Comparison of ENCODE assay signal across 8 cellular contexts in the genomic region with DNA sequence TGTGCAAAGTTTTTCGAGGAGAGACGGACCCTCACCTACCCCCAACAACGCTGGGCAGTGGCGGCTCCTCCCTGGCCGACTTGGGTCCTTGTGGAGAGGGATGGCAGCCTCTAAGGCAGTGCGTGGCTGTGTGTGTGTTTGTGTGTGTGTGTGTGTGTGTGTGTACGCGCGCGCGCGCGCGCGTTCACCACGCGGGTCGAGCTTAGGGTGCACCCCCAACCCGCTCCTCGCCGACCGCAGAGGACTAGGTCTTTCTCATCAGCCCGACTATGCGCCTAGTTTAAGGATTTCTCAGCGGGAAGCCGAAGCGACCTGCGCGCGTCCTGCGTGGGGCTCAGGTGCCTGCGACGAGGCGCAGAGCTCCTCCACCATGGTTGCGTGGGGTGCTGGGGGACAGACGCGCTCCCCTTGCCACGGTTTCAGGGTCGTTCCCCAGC. TPM values are rescaled to one million over a fixed set of nuclear protein-coding genes. Genes with fewer than 3 reads are reported as not detected.
DNase-seq lines count a peak whose midpoint lies in the region; ATAC-seq and TF ChIP-seq lines count a peak whose summit lies in the region.

No MANE protein-coding gene starts in this region.

- peaks cover 68 to 92% (median 90%) of the 10 kb centered on the region in 3 donors for H3K27me3 Mint-ChIP-seq in naive B cell

- CTCF ChIA-PET in RWPE1 (lab: Yijun Ruan, JAX), result interaction anchor here (0.6 to 4.7 kb wide), 12 partner anchors 12 to 796 kb away, joined by 3 to 57 read pairs (median 4); no protein-coding TSS in a partner anchor

- DNase-seq in Daoy (ENCODE audit: low read depth), result peak; percentile 33
- peak; percentile 45 for DNase-seq in RWPE1 (ENCODE audit: low spot score)
- DNase-seq in epithelial cell of proximal tubule (ENCODE audit: low read depth), result no peak
- no peak for DNase-seq in naive B cell
- DNase-seq in ecto neural progenitor cell (ENCODE audit: low spot score), result no peak
- DNase-seq in effector CD8-positive, alpha-beta T cell (lab: John Stamatoyannopoulos, UW), result no peak

- peaks cover 0 to 8% (median under 1%) of the 10 kb centered on the region in 7 donors for H3K9me3 Mint-ChIP-seq in naive B cell

- ATAC-seq in naive B cell (ENCODE audit: low read depth in 2 of 2), result no peak
- ATAC-seq in GM21423 (IDR thresholded peaks at IDR 0.05; ENCODE audit: unreplicated experiment), result no peak
- ATAC-seq in GM18502 (IDR thresholded peaks at IDR 0.05; ENCODE audit: poor library complexity, unreplicated experiment), result no peak

- H3K4me3 ChIP-seq in epithelial cell of proximal tubule (ENCODE audit: low read depth, low read length), result peak overlapping the region; percentile 93

- peak overlapping the region; percentile 85 for H3K27ac ChIP-seq in RWPE1

- TF ChIP-seq CTCF in RWPE1 (conservative IDR thresholded peaks at IDR 0.05; ENCODE audit: low read depth) (no peak), epithelial cell of proximal tubule (conservative IDR thresholded peaks at IDR 0.05; ENCODE audit: low read depth, low read length) (no peak)

- peak overlapping the region in 7 of 8 donors; percentile 63 to 86 (median 75) for H3K4me3 Mint-ChIP-seq in naive B cell

- H3K36me3 Mint-ChIP-seq in naive B cell, result no peaks in the 10 kb centered on the region

- H3K27ac Mint-ChIP-seq in naive B cell, result peak overlapping the region in 1 of 6 donors; percentile 3

- H3K4me1 Mint-ChIP-seq in naive B cell, result peaks cover 8 to 26% (median 14%) of the 10 kb centered on the region in 3 donors

- POLR2A ChIA-PET in RWPE1 (lab: Yijun Ruan, JAX; ENCODE audit: low non-redundant PET), result interaction anchor here (0.6 to 2.3 kb wide), 3 partner anchors 13 to 203 kb away, joined by 3 to 8 read pairs (median 6); no protein-coding TSS in a partner anchor

RNA-seq across cellular contexts. Expression of a gene that starts 0.9 kb away (rescaled TPM):
- total RNA-seq in Daoy (2014; rRNA removed; shearing (Covaris generic)), result 4.2 and 6.1 TPM in 2 replicates
- 5.7 and 16.2 TPM in 2 replicates for total RNA-seq in epithelial cell of proximal tubule
- polyA plus RNA-seq in naive B cell (ENCODE audit: low read depth in 6 of 6), result not detected

Comparison
In these comparisons a context has a peak if more than half of its experiments do, and no peak if none do; other contexts are left out.
1. DNase-seq: peak in Daoy (single experiment) and RWPE1 (single experiment); none in epithelial cell of proximal tubule (single experiment), naive B cell (single experiment), ecto neural progenitor cell (single experiment) and effector CD8-positive, alpha-beta T cell (single experiment).